ENCODE assay signal across 8 cellular contexts in genomic region chr9:88651682-88652633, GRCh38.
DNase-seq lines count a peak whose midpoint lies in the region; ATAC-seq and TF ChIP-seq lines count a peak whose summit lies in the region.

No MANE protein-coding gene starts in this region.

- POLR2A ChIA-PET in HEK293 (lab: Yijun Ruan, JAX), result no interaction called here

- ATAC-seq in GM21786 (IDR thresholded peaks at IDR 0.05; ENCODE audit: unreplicated experiment), result no peak

- peak overlapping the region in 1 of 5 donors; percentile 40 for H3K9ac ChIP-seq in subcutaneous abdominal adipose tissue (ENCODE audit: low read length in 5 of 5)

- H3K27me3 ChIP-seq in subcutaneous abdominal adipose tissue (ENCODE audit: control insufficient read depth in 5 of 5, insufficient read depth in 4 of 5, low read length in 5 of 5), result no peaks in the 10 kb centered on the region

- no peaks in the 10 kb centered on the region for H3K9me3 ChIP-seq in HEK293 (ENCODE audit: control insufficient read depth, insufficient read depth, low read depth, low read length)
- peaks cover 0 to 2% (median 0%) of the 10 kb centered on the region in 5 donors for H3K9me3 ChIP-seq in subcutaneous abdominal adipose tissue (ENCODE audit: control insufficient read depth in 5 of 5, low read length in 5 of 5)

- TF ChIP-seq CTCF in HEK293 (tag by site-specific recombination; IDR thresholded peaks at IDR 0.05) (no peak), brain (conservative IDR thresholded peaks at IDR 0.05) (no peak)

- H3K27ac ChIP-seq in HEK293 (ENCODE audit: extremely low read depth, low read depth, low read length) (no peak overlapping the region), subcutaneous abdominal adipose tissue (ENCODE audit: low read depth, low read length) (peak overlapping the region; percentile 91)

- H3K27ac Mint-ChIP-seq in brain, result peak overlapping the region in 3 of 5 experiments; percentile 59 to 81 (median 59)

- H3K9me3 Mint-ChIP-seq in brain, result peaks cover 0 to 19% (median 4%) of the 10 kb centered on the region in 5 experiments

- H3K36me3 Mint-ChIP-seq in brain, result no peaks in the 10 kb centered on the region

- H3K27me3 Mint-ChIP-seq in brain, result no peaks in the 10 kb centered on the region

- CTCF ChIA-PET in HEK293 (lab: Yijun Ruan, JAX), result interaction anchor here (1.5 kb wide), 1 partner anchor 9 kb away, joined by 5 read pairs; no protein-coding TSS in a partner anchor

- DNase-seq in iris pigment epithelial cell (ENCODE audit: low read depth) (peak; percentile 99), GDM1 (lab: John Stamatoyannopoulos, UW) (no peak), NCI-H1105 treated with DMSO at 0.1 percent for 48 hours (lab: John Stamatoyannopoulos, UW) (no peak)
- DNase-seq in central memory CD4-positive, alpha-beta T cell, result no peak

- H3K4me3 ChIP-seq in HEK293 (ENCODE audit: low read depth, low read length) (no peak overlapping the region), subcutaneous abdominal adipose tissue (ENCODE audit: low read depth in 1 of 5, low read length in 5 of 5) (no peak overlapping the region)

- no peaks in the 10 kb centered on the region for H3K4me1 ChIP-seq in HEK293 (ENCODE audit: control insufficient read depth, insufficient read depth, low read length)
- H3K4me1 ChIP-seq in subcutaneous abdominal adipose tissue (ENCODE audit: control insufficient read depth in 5 of 5, insufficient read depth in 5 of 5, low read length in 5 of 5), result peaks cover 10 to 27% (median 23%) of the 10 kb centered on the region in 5 donors

- H3K4me3 Mint-ChIP-seq in brain, result peak overlapping the region in 1 of 5 experiments; percentile 3

- H3K4me1 Mint-ChIP-seq in brain, result peaks cover 19% of the 10 kb centered on the region

- H3K36me3 ChIP-seq in HEK293 (ENCODE audit: control insufficient read depth in 2 of 2, insufficient read depth in 1 of 2, low read length in 2 of 2), result no peaks in the 10 kb centered on the region
- no peaks in the 10 kb centered on the region for H3K36me3 ChIP-seq in subcutaneous abdominal adipose tissue (ENCODE audit: control insufficient read depth in 5 of 5, insufficient read depth in 5 of 5, low read length in 5 of 5)

TF ChIP-seq in HEK293, 187 proteins besides CTCF, POLR2A, EP300 and RAD21:
- TF ChIP-seq EGR2 (tag by site-specific recombination; IDR thresholded peaks at IDR 0.05; ENCODE audit: low read depth) (peak; percentile 28; the same call in 1 of the 2 replicates), KLF1 (tag by site-specific recombination; IDR thresholded peaks at IDR 0.05) (no peak), ZFHX2 (tag by site-specific recombination; conservative IDR thresholded peaks at IDR 0.05) (peak; percentile 39)
TF ChIP-seq in HEK293: peak in this region for 2.
